Comparison of ENCODE assay signal across 11 cellular contexts in the genomic region with DNA sequence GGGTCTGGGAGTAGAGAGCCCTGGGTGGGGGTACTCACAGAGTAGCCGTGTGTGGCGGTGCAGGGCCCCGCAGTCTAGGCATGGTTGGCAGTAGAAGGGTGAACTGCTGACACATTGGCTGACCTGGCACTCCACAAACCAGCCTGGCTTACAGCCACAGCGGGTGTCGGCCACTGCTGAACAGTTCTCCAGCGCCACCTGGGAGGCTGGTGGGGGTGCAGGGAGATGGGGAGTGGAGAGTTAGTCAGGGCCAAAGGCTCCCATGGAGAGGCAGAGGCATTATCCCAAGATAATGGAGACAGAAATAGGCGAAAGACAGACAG. TPM values are rescaled to one million over a fixed set of nuclear protein-coding genes. Genes with fewer than 3 reads are reported as not detected.
DNase-seq lines count a peak whose midpoint lies in the region; ATAC-seq, FAIRE-seq and TF ChIP-seq lines count a peak whose summit lies in the region.
"Had no signal": no experiment of that assay in that cellular context is flagged by ENCODE, and none has a peak within 500 bp of the region (broad histone marks: within the 10 kb centered on the region; RNA-seq: fewer than 3 reads in every experiment).

No MANE protein-coding gene starts in this region.

- no peak overlapping the region for H3K4me2 ChIP-seq in HepG2 (ENCODE audit: low read depth, low read length)
- H3K4me2 ChIP-seq: hepatocyte had no signal

- H3K79me2 ChIP-seq in HepG2 (ENCODE audit: insufficient read depth, low read length) = no peaks in the 10 kb centered on the region
- H3K79me2 ChIP-seq: hepatocyte had no signal

- H3K27ac ChIP-seq in CD4-positive, alpha-beta T cell (ENCODE audit: low read depth, low read length) = peak overlapping the region; percentile 97
- H3K27ac ChIP-seq in HepG2 (ENCODE audit: extremely low read length, insufficient read depth, low read length) (no peak overlapping the region), suprapubic skin (no peak overlapping the region)
- H3K27ac ChIP-seq: hepatocyte, SJSA1 had no signal

- H3K4me3 Mint-ChIP-seq in CD4-positive, alpha-beta T cell = peak overlapping the region; percentile 98
- peak overlapping the region; percentile 99 for H3K4me3 Mint-ChIP-seq in activated T-helper 1 cell treated with anti-CD3 and anti-CD28 coated beads, Interleukin-12 subunit alpha, Interleukin-12 subunit beta, Interleukin-2, Interleukin-4 antibody, amounts not matched to agents 30 ng/mL and 10 ng/mL and 1 ng/mL, durations not matched to agents 14 hours and 24 hours and 36 hours

- TF ChIP-seq CTCF in CD4-positive, alpha-beta T cell (IDR thresholded peaks at IDR 0.05) = no peak
- peak; percentile 86 for TF ChIP-seq CTCF in HepG2 (CRISPR knock-in tag; IDR thresholded peaks at IDR 0.05)
- no peak for TF ChIP-seq CTCF in suprapubic skin (IDR thresholded peaks at IDR 0.05)

- ATAC-seq in CD4-positive, alpha-beta T cell (ENCODE audit: poor library complexity) = no peak
- ATAC-seq in HepG2 = peak; percentile 72
- ATAC-seq in GM18868 (IDR thresholded peaks at IDR 0.05; ENCODE audit: unreplicated experiment) = no peak
- no peak for ATAC-seq in GM21447 (IDR thresholded peaks at IDR 0.05; ENCODE audit: unreplicated experiment)

- peaks cover 2 to 4% of the 10 kb centered on the region in 2 experiments; a peak in 2 of 5 replicates for H3K36me3 ChIP-seq in HepG2 (replicated peaks in 1 of 2; ENCODE audit: control insufficient read depth in 1 of 2, insufficient read depth in 2 of 2, low read length in 2 of 2)
- peaks cover 47% of the 10 kb centered on the region for H3K36me3 ChIP-seq in suprapubic skin
- H3K36me3 ChIP-seq: SJSA1 had no signal

- H4K20me1 ChIP-seq in HepG2 (ENCODE audit: insufficient read depth, low read length) = peaks cover 3% of the 10 kb centered on the region; the same call in 1 of the 2 replicates

- H3K9me3 ChIP-seq in CD4-positive, alpha-beta T cell (ENCODE audit: control insufficient read depth, low read length) = no peaks in the 10 kb centered on the region
- H3K9me3 ChIP-seq in HepG2 (ENCODE audit: low read length) = no peaks in the 10 kb centered on the region
- no peaks in the 10 kb centered on the region for H3K9me3 ChIP-seq in suprapubic skin
- H3K9me3 ChIP-seq: SJSA1 had no signal

- peak overlapping the region; percentile 96 for H3K27ac Mint-ChIP-seq in CD4-positive, alpha-beta T cell
- peak overlapping the region; percentile 91 for H3K27ac Mint-ChIP-seq in activated T-helper 1 cell treated with anti-CD3 and anti-CD28 coated beads, Interleukin-12 subunit alpha, Interleukin-12 subunit beta, Interleukin-2, Interleukin-4 antibody, amounts not matched to agents 30 ng/mL and 10 ng/mL and 1 ng/mL, durations not matched to agents 14 hours and 24 hours and 36 hours

- in situ Hi-C loops in HepG2 (cut with HindIII; ENCODE audit: extremely low pct_ligation_motif_present, low pct_unique_long_range_greater_than_20kb) = no loop called here

- no peak overlapping the region for H2AFZ ChIP-seq in HepG2 (ENCODE audit: low read length)
- H2AFZ ChIP-seq: hepatocyte had no signal

- TF ChIP-seq EP300 in HepG2 (IDR thresholded peaks at IDR 0.05; ENCODE audit: low read depth in 2 of 2, low read length in 2 of 2) (no peak), HepG2 (CRISPR knock-in tag; IDR thresholded peaks at IDR 0.05; ENCODE audit: borderline replicate concordance) (no peak), suprapubic skin (IDR thresholded peaks at IDR 0.05) (no peak)

- H3K4me3 ChIP-seq in HepG2 (replicated peaks in 1 of 3; ENCODE audit: insufficient read depth in 1 of 3, low read depth in 2 of 3, low read length in 3 of 3) (no peak overlapping the region), suprapubic skin (no peak overlapping the region)
- H3K4me3 ChIP-seq: hepatocyte, SJSA1 had no signal

- WGBS in HepG2 (ENCODE audit: low lambda C conversion rate) = 27% methylated on average over 6 of the region's 7 CpGs
- 77% methylated on average over 7 of the region's 7 CpGs for WGBS in suprapubic skin

- H3K9me3 Mint-ChIP-seq in CD4-positive, alpha-beta T cell = no peaks in the 10 kb centered on the region
- no peaks in the 10 kb centered on the region for H3K9me3 Mint-ChIP-seq in activated T-helper 1 cell treated with anti-CD3 and anti-CD28 coated beads, Interleukin-12 subunit alpha, Interleukin-12 subunit beta, Interleukin-2, Interleukin-4 antibody, amounts not matched to agents 30 ng/mL and 10 ng/mL and 1 ng/mL, durations not matched to agents 14 hours and 24 hours and 36 hours

- BruUV-seq in HepG2 (replicated peaks; lab: Mats Ljungman, UMichigan) = no TSS peak

- no peak for FAIRE-seq in HepG2 (lab: Jason Lieb, UNC)

- POLR2A ChIA-PET in CD4-positive, alpha-beta T cell (lab: Charles Lee) = interaction anchor here (0.6 to 6.9 kb wide), 5 partner anchors 10 to 1957 kb away, joined by 3 to 40 read pairs (median 3); no protein-coding TSS in a partner anchor
- POLR2A ChIA-PET in HepG2 (lab: Yijun Ruan, JAX) = no interaction called here

- H3K27me3 Mint-ChIP-seq in CD4-positive, alpha-beta T cell = no peaks in the 10 kb centered on the region
- H3K27me3 Mint-ChIP-seq in activated T-helper 1 cell treated with anti-CD3 and anti-CD28 coated beads, Interleukin-12 subunit alpha, Interleukin-12 subunit beta, Interleukin-2, Interleukin-4 antibody, amounts not matched to agents 30 ng/mL and 10 ng/mL and 1 ng/mL, durations not matched to agents 14 hours and 24 hours and 36 hours (ENCODE audit: insufficient read depth) = no peaks in the 10 kb centered on the region

- CTCF ChIA-PET in CD4-positive, alpha-beta T cell (lab: Charles Lee) = interaction anchor here (1.1 to 4.9 kb wide), 4 partner anchors 8 to 41 kb away, joined by 4 to 34 read pairs (median 12); partner anchors contain the start of gene ESPN
- CTCF ChIA-PET in HepG2 (lab: Yijun Ruan, JAX; ENCODE audit: low intra/inter-chr PET ratio, low total read pairs) = interaction anchor here (1.1 to 1.7 kb wide), 3 partner anchors 11 to 19 kb away, joined by 3 to 5 read pairs (median 4); no protein-coding TSS in a partner anchor

- peaks cover 55% of the 10 kb centered on the region for H3K36me3 Mint-ChIP-seq in CD4-positive, alpha-beta T cell (ENCODE audit: low read depth)
- H3K36me3 Mint-ChIP-seq in activated T-helper 1 cell treated with anti-CD3 and anti-CD28 coated beads, Interleukin-12 subunit alpha, Interleukin-12 subunit beta, Interleukin-2, Interleukin-4 antibody, amounts not matched to agents 30 ng/mL and 10 ng/mL and 1 ng/mL, durations not matched to agents 14 hours and 24 hours and 36 hours (ENCODE audit: low read depth) = peaks cover 34% of the 10 kb centered on the region

- peak; percentile 3 to 17; a peak in 1 of 4 replicates for TF ChIP-seq POLR2A in HepG2 (IDR thresholded peaks at IDR 0.05; ENCODE audit: insufficient read depth in 1 of 2, low read depth in 2 of 2, low read length in 2 of 2)
- TF ChIP-seq POLR2A in suprapubic skin (IDR thresholded peaks at IDR 0.05) = no peak

- H3K9ac ChIP-seq in HepG2 (ENCODE audit: insufficient read depth, low read depth, low read length) = no peak overlapping the region

- DNase-seq in CD4-positive, alpha-beta T cell = peak in 7 of 10 experiments; percentile 26 to 60 (median 44)
- DNase-seq in NCI-H2196 (lab: John Stamatoyannopoulos, UW; ENCODE audit: unreplicated experiment) (peak; percentile 80), HepG2 (ENCODE audit: low spot score) (peak; percentile 58), suprapubic skin (ENCODE audit: low spot score in 2 of 2) (no peak), GDM1 (lab: John Stamatoyannopoulos, UW) (no peak)
- DNase-seq in activated T-helper 1 cell treated with anti-CD3 and anti-CD28 coated beads, Interleukin-12 subunit alpha, Interleukin-12 subunit beta, Interleukin-2, Interleukin-4 antibody, amounts not matched to agents 30 ng/mL and 10 ng/mL and 1 ng/mL, durations not matched to agents 14 hours and 24 hours and 36 hours (ENCODE audit: low spot score) = no peak

- TF ChIP-seq RAD21 in HepG2 (CRISPR knock-in tag; IDR thresholded peaks at IDR 0.05) = peak; percentile 75

- peaks cover 21% of the 10 kb centered on the region for H3K4me1 ChIP-seq in HepG2 (ENCODE audit: insufficient read depth, low read length)
- H3K4me1 ChIP-seq in suprapubic skin = peaks cover 12% of the 10 kb centered on the region
- H3K4me1 ChIP-seq: SJSA1 had no signal

- intact Hi-C loops in CD4-positive, alpha-beta T cell (cut with DNase I, micrococcal nuclease) = no loop called here
- intact Hi-C loops in activated T-helper 1 cell treated with anti-CD3 and anti-CD28 coated beads, Interleukin-12 subunit alpha, Interleukin-12 subunit beta, Interleukin-2, Interleukin-4 antibody, amounts not matched to agents 30 ng/mL and 10 ng/mL and 1 ng/mL, durations not matched to agents 14 hours and 24 hours and 36 hours (cut with micrococcal nuclease) = loop anchor here (2.0 to 5.0 kb wide), 4 partner anchors 16 to 217 kb away; partner anchors contain the start of gene GPR153
- intact Hi-C loops in HepG2 (cut with micrococcal nuclease; ENCODE audit: unreplicated experiment) = loop anchor here (2.0 kb wide), 1 partner anchor 18 kb away; no protein-coding TSS in a partner anchor

- H3K27me3 ChIP-seq in CD4-positive, alpha-beta T cell (ENCODE audit: control insufficient read depth, insufficient read depth, low read length) = no peaks in the 10 kb centered on the region
- H3K27me3 ChIP-seq in HepG2 (ENCODE audit: control insufficient read depth in 1 of 2, insufficient read depth in 2 of 2, low read length in 2 of 2) = no peaks in the 10 kb centered on the region
- H3K27me3 ChIP-seq in suprapubic skin = peaks cover 14% of the 10 kb centered on the region
- H3K27me3 ChIP-seq: hepatocyte had no signal

- peaks cover 61% of the 10 kb centered on the region for H3K4me1 Mint-ChIP-seq in CD4-positive, alpha-beta T cell (ENCODE audit: low read depth)
- H3K4me1 Mint-ChIP-seq in activated T-helper 1 cell treated with anti-CD3 and anti-CD28 coated beads, Interleukin-12 subunit alpha, Interleukin-12 subunit beta, Interleukin-2, Interleukin-4 antibody, amounts not matched to agents 30 ng/mL and 10 ng/mL and 1 ng/mL, durations not matched to agents 14 hours and 24 hours and 36 hours (ENCODE audit: low read depth) = peaks cover 41% of the 10 kb centered on the region

RNA-seq across cellular contexts. Expression of gene TNFRSF25, which starts 1.5 kb away (rescaled TPM):
- 100 to 1,000 TPM; 220 to 225 TPM for total RNA-seq in CD4-positive, alpha-beta T cell
- 151 and 158 TPM in 2 replicates for total RNA-seq in activated T-helper 1 cell treated with anti-CD3 and anti-CD28 coated beads, Interleukin-12 subunit alpha, Interleukin-12 subunit beta, Interleukin-2, Interleukin-4 antibody, amounts not matched to agents 30 ng/mL and 10 ng/mL and 1 ng/mL, durations not matched to agents 14 hours and 24 hours and 36 hours
- 0.55 and 1.5 TPM in 2 replicates for total RNA-seq in HepG2 (2016; rRNA removed; fragmentation: Illumina TruSeq; extraction: Trizol)
- 0.40 and 0.44 TPM in 2 replicates for total RNA-seq in HepG2 (2016; cell fraction: cytosol; rRNA removed; fragmentation: Illumina TruSeq; extraction: Trizol; ENCODE audit: low read depth)
- 0.13 and 0.97 TPM in 2 replicates for total RNA-seq in HepG2 (2016; cell fraction: insoluble cytoplasmic fraction; rRNA removed; fragmentation: Illumina TruSeq; extraction: Trizol)
- total RNA-seq in HepG2 (2016; cell fraction: membrane; rRNA removed; fragmentation: Illumina TruSeq; extraction: Trizol) = 0.34 and 0.37 TPM in 2 replicates
- total RNA-seq in HepG2 (2016; cell fraction: nucleus; rRNA removed; fragmentation: Illumina TruSeq; extraction: Trizol) = 1.5 and 1.6 TPM in 2 replicates
- 1.4 and 1.6 TPM in 2 replicates for polyA plus RNA-seq in HepG2 (2011; rRNA removed)
- polyA plus RNA-seq in HepG2 (2011; cell fraction: cytosol; rRNA removed) = 0.47 and 0.64 TPM in 2 replicates
- 18.5 and 21.8 TPM in 2 replicates for polyA plus RNA-seq in HepG2 (2011; cell fraction: nucleus; rRNA removed)
- 3.9 and 4.6 TPM in 2 replicates for polyA plus RNA-seq in HepG2 (2012)
- polyA plus RNA-seq in HepG2 (2016; cell fraction: cytosol; fragmentation: Illumina TruSeq; extraction: Trizol; ENCODE audit: low read depth) = 0.43 TPM in 1 of 2 replicates, not detected in the other
- 0.17 and 0.44 TPM in 2 replicates for polyA plus RNA-seq in HepG2 (2016; cell fraction: insoluble cytoplasmic fraction; fragmentation: Illumina TruSeq; extraction: Trizol; ENCODE audit: low read depth)
- 0.17 TPM in 1 of 2 replicates, not detected in the other for polyA plus RNA-seq in HepG2 (2016; cell fraction: membrane; fragmentation: Illumina TruSeq; extraction: Trizol; ENCODE audit: low read depth)
- polyA plus RNA-seq in HepG2 (2016; cell fraction: nucleus; fragmentation: Illumina TruSeq; extraction: Trizol; ENCODE audit: insufficient read depth, low read depth) = 5.2 and 7.0 TPM in 2 replicates
- 0.68 and 1.8 TPM in 2 replicates for polyA minus RNA-seq in HepG2 (2011; rRNA and poly(A)+ RNA removed; ENCODE audit: low replicate concordance)
- not detected in 2 replicates for polyA minus RNA-seq in HepG2 (2011; cell fraction: cytosol; rRNA and poly(A)+ RNA removed)
- 1.3 and 1.9 TPM in 2 replicates for polyA minus RNA-seq in HepG2 (2011; cell fraction: nucleus; rRNA and poly(A)+ RNA removed)
- total RNA-seq in suprapubic skin = 100 to 1,000 TPM in 2 of 4 donors, 10 to 100 TPM in 2; 66.8 to 411 (median 99.5) TPM

RNA-seq across cellular contexts. Expression of gene PLEKHG5, which starts 27.0 kb away (rescaled TPM):
- total RNA-seq in CD4-positive, alpha-beta T cell = 1 to 10 TPM; 5.0 to 6.1 TPM
- 1.8 and 2.2 TPM in 2 replicates for total RNA-seq in activated T-helper 1 cell treated with anti-CD3 and anti-CD28 coated beads, Interleukin-12 subunit alpha, Interleukin-12 subunit beta, Interleukin-2, Interleukin-4 antibody, amounts not matched to agents 30 ng/mL and 10 ng/mL and 1 ng/mL, durations not matched to agents 14 hours and 24 hours and 36 hours
- total RNA-seq in HepG2 (2016; rRNA removed; fragmentation: Illumina TruSeq; extraction: Trizol) (1.9 and 3.5 TPM in 2 replicates), suprapubic skin (100 to 1,000 TPM in 2 of 4 donors, 10 to 100 TPM in 2; 76.3 to 347 (median 107) TPM)
- 0.51 and 0.62 TPM in 2 replicates for total RNA-seq in HepG2 (2016; cell fraction: cytosol; rRNA removed; fragmentation: Illumina TruSeq; extraction: Trizol; ENCODE audit: low read depth)
- 1.4 and 3.4 TPM in 2 replicates for total RNA-seq in HepG2 (2016; cell fraction: insoluble cytoplasmic fraction; rRNA removed; fragmentation: Illumina TruSeq; extraction: Trizol)
- 0.99 and 1.2 TPM in 2 replicates for total RNA-seq in HepG2 (2016; cell fraction: membrane; rRNA removed; fragmentation: Illumina TruSeq; extraction: Trizol)
- 3.3 and 4.4 TPM in 2 replicates for total RNA-seq in HepG2 (2016; cell fraction: nucleus; rRNA removed; fragmentation: Illumina TruSeq; extraction: Trizol)
- 1.9 and 2.6 TPM in 2 replicates for polyA plus RNA-seq in HepG2 (2011; rRNA removed)
- 1.1 and 1.7 TPM in 2 replicates for polyA plus RNA-seq in HepG2 (2011; cell fraction: cytosol; rRNA removed)
- 17.2 and 22.8 TPM in 2 replicates for polyA plus RNA-seq in HepG2 (2011; cell fraction: nucleus; rRNA removed)
- polyA plus RNA-seq in HepG2 (2012) = 1.4 and 1.5 TPM in 2 replicates
- polyA plus RNA-seq in HepG2 (2016; cell fraction: cytosol; fragmentation: Illumina TruSeq; extraction: Trizol; ENCODE audit: low read depth) = 0.23 and 0.25 TPM in 2 replicates
- 1.9 and 2.0 TPM in 2 replicates for polyA plus RNA-seq in HepG2 (2016; cell fraction: insoluble cytoplasmic fraction; fragmentation: Illumina TruSeq; extraction: Trizol; ENCODE audit: low read depth)
- polyA plus RNA-seq in HepG2 (2016; cell fraction: membrane; fragmentation: Illumina TruSeq; extraction: Trizol; ENCODE audit: low read depth) = 0.45 and 0.71 TPM in 2 replicates
- polyA plus RNA-seq in HepG2 (2016; cell fraction: nucleus; fragmentation: Illumina TruSeq; extraction: Trizol; ENCODE audit: insufficient read depth, low read depth) = 9.3 and 11.3 TPM in 2 replicates
- polyA minus RNA-seq in HepG2 (2011; rRNA and poly(A)+ RNA removed; ENCODE audit: low replicate concordance) = 1.9 and 3.8 TPM in 2 replicates
- polyA minus RNA-seq in HepG2 (2011; cell fraction: cytosol; rRNA and poly(A)+ RNA removed) = 1.4 TPM in 2 replicates
- polyA minus RNA-seq in HepG2 (2011; cell fraction: nucleus; rRNA and poly(A)+ RNA removed) = 2.6 and 3.0 TPM in 2 replicates

RNA-seq across cellular contexts. Expression of gene ESPN, which starts 39.9 kb away (rescaled TPM):
- total RNA-seq in CD4-positive, alpha-beta T cell = 1 to 10 TPM; 2.0 to 3.9 TPM
- total RNA-seq in activated T-helper 1 cell treated with anti-CD3 and anti-CD28 coated beads, Interleukin-12 subunit alpha, Interleukin-12 subunit beta, Interleukin-2, Interleukin-4 antibody, amounts not matched to agents 30 ng/mL and 10 ng/mL and 1 ng/mL, durations not matched to agents 14 hours and 24 hours and 36 hours = 1.2 and 1.8 TPM in 2 replicates
- total RNA-seq in HepG2 (2016; rRNA removed; fragmentation: Illumina TruSeq; extraction: Trizol) (38.5 and 48.6 TPM in 2 replicates), suprapubic skin (10 to 100 TPM; 37.6 to 54.4 (median 48.8) TPM)
- total RNA-seq in HepG2 (2016; cell fraction: cytosol; rRNA removed; fragmentation: Illumina TruSeq; extraction: Trizol; ENCODE audit: low read depth) = 15.9 and 20.3 TPM in 2 replicates
- total RNA-seq in HepG2 (2016; cell fraction: insoluble cytoplasmic fraction; rRNA removed; fragmentation: Illumina TruSeq; extraction: Trizol) = 39.4 and 50.9 TPM in 2 replicates
- total RNA-seq in HepG2 (2016; cell fraction: membrane; rRNA removed; fragmentation: Illumina TruSeq; extraction: Trizol) = 30.5 and 39.8 TPM in 2 replicates
- total RNA-seq in HepG2 (2016; cell fraction: nucleus; rRNA removed; fragmentation: Illumina TruSeq; extraction: Trizol) = 25.3 and 27.5 TPM in 2 replicates
- 54.2 and 70.4 TPM in 2 replicates for polyA plus RNA-seq in HepG2 (2011; rRNA removed)
- polyA plus RNA-seq in HepG2 (2011; cell fraction: cytosol; rRNA removed) = 65.1 and 100 TPM in 2 replicates
- 169 and 184 TPM in 2 replicates for polyA plus RNA-seq in HepG2 (2011; cell fraction: nucleus; rRNA removed)
- polyA plus RNA-seq in HepG2 (2012) = 112 and 113 TPM in 2 replicates
- 30.4 and 34.2 TPM in 2 replicates for polyA plus RNA-seq in HepG2 (2016; cell fraction: cytosol; fragmentation: Illumina TruSeq; extraction: Trizol; ENCODE audit: low read depth)
- polyA plus RNA-seq in HepG2 (2016; cell fraction: insoluble cytoplasmic fraction; fragmentation: Illumina TruSeq; extraction: Trizol; ENCODE audit: low read depth) = 72.8 and 91.0 TPM in 2 replicates
- 46.8 and 50.8 TPM in 2 replicates for polyA plus RNA-seq in HepG2 (2016; cell fraction: membrane; fragmentation: Illumina TruSeq; extraction: Trizol; ENCODE audit: low read depth)
- polyA plus RNA-seq in HepG2 (2016; cell fraction: nucleus; fragmentation: Illumina TruSeq; extraction: Trizol; ENCODE audit: insufficient read depth, low read depth) = 64.4 and 66.2 TPM in 2 replicates
- 1.7 and 92.7 TPM in 2 replicates for polyA minus RNA-seq in HepG2 (2011; rRNA and poly(A)+ RNA removed; ENCODE audit: low replicate concordance)
- 102 and 107 TPM in 2 replicates for polyA minus RNA-seq in HepG2 (2011; cell fraction: cytosol; rRNA and poly(A)+ RNA removed)
- 35.1 and 39.9 TPM in 2 replicates for polyA minus RNA-seq in HepG2 (2011; cell fraction: nucleus; rRNA and poly(A)+ RNA removed)
- total RNA-seq: SJSA1 had no signal

RNA-seq across cellular contexts. Expression of gene HES2, which starts 44.8 kb away (rescaled TPM):
- not detected for total RNA-seq in CD4-positive, alpha-beta T cell
- total RNA-seq in activated T-helper 1 cell treated with anti-CD3 and anti-CD28 coated beads, Interleukin-12 subunit alpha, Interleukin-12 subunit beta, Interleukin-2, Interleukin-4 antibody, amounts not matched to agents 30 ng/mL and 10 ng/mL and 1 ng/mL, durations not matched to agents 14 hours and 24 hours and 36 hours = 0.27 and 0.29 TPM in 2 replicates
- total RNA-seq in HepG2 (2016; rRNA removed; fragmentation: Illumina TruSeq; extraction: Trizol) (0.10 and 0.11 TPM in 2 replicates), suprapubic skin (10 to 100 TPM; 18.2 to 36.4 (median 24.9) TPM)
- total RNA-seq in HepG2 (2016; cell fraction: cytosol; rRNA removed; fragmentation: Illumina TruSeq; extraction: Trizol; ENCODE audit: low read depth) = 0.30 TPM in 1 of 2 replicates, not detected in the other
- total RNA-seq in HepG2 (2016; cell fraction: insoluble cytoplasmic fraction; rRNA removed; fragmentation: Illumina TruSeq; extraction: Trizol) = 0.11 and 0.13 TPM in 2 replicates
- 0.07 and 0.28 TPM in 2 replicates for total RNA-seq in HepG2 (2016; cell fraction: membrane; rRNA removed; fragmentation: Illumina TruSeq; extraction: Trizol)
- 0.12 TPM in 1 of 2 replicates, not detected in the other for total RNA-seq in HepG2 (2016; cell fraction: nucleus; rRNA removed; fragmentation: Illumina TruSeq; extraction: Trizol)
- polyA plus RNA-seq in HepG2 (2011; rRNA removed) = 0.13 and 0.17 TPM in 2 replicates
- polyA plus RNA-seq in HepG2 (2011; cell fraction: cytosol; rRNA removed) = 0.09 and 0.15 TPM in 2 replicates
- polyA plus RNA-seq in HepG2 (2011; cell fraction: nucleus; rRNA removed) = 0.06 and 0.10 TPM in 2 replicates
- not detected in 2 replicates for polyA plus RNA-seq in HepG2 (2012)
- not detected in 2 replicates for polyA plus RNA-seq in HepG2 (2016; cell fraction: cytosol; fragmentation: Illumina TruSeq; extraction: Trizol; ENCODE audit: low read depth)
- polyA plus RNA-seq in HepG2 (2016; cell fraction: insoluble cytoplasmic fraction; fragmentation: Illumina TruSeq; extraction: Trizol; ENCODE audit: low read depth) = 0.05 TPM in 1 of 2 replicates, not detected in the other
- polyA plus RNA-seq in HepG2 (2016; cell fraction: membrane; fragmentation: Illumina TruSeq; extraction: Trizol; ENCODE audit: low read depth) = 0.03 TPM in 1 of 2 replicates, not detected in the other
- polyA plus RNA-seq in HepG2 (2016; cell fraction: nucleus; fragmentation: Illumina TruSeq; extraction: Trizol; ENCODE audit: insufficient read depth, low read depth) = 0.11 and 0.14 TPM in 2 replicates
- polyA minus RNA-seq in HepG2 (2011; rRNA and poly(A)+ RNA removed; ENCODE audit: low replicate concordance) = 0.02 and 1.8 TPM in 2 replicates
- not detected in 2 replicates for polyA minus RNA-seq in HepG2 (2011; cell fraction: cytosol; rRNA and poly(A)+ RNA removed)
- polyA minus RNA-seq in HepG2 (2011; cell fraction: nucleus; rRNA and poly(A)+ RNA removed) = 0.25 TPM in 1 of 2 replicates, not detected in the other
- total RNA-seq: SJSA1, temporal lobe had no signal

Comparison
In these comparisons a context has a peak if more than half of its experiments do, and no peak if none do; other contexts are left out.
1. DNase-seq: peak in CD4-positive, alpha-beta T cell (7 of 10), NCI-H2196 (single experiment) and HepG2 (single experiment); none in activated T-helper 1 cell treated with anti-CD3 and anti-CD28 coated beads, Interleukin-12 subunit alpha, Interleukin-12 subunit beta, Interleukin-2, Interleukin-4 antibody, amounts not matched to agents 30 ng/mL and 10 ng/mL and 1 ng/mL, durations not matched to agents 14 hours and 24 hours and 36 hours (single experiment), suprapubic skin (0 of 2) and GDM1 (single experiment).
2. POLR2A ChIP-seq: peak in HepG2 (2 of 2); none in suprapubic skin (0 of 2).
3. RNA of gene TNFRSF25, which starts 1.5 kb away (total RNA-seq): 220 to 225 TPM in CD4-positive, alpha-beta T cell, 151 to 158 TPM in activated T-helper 1 cell treated with anti-CD3 and anti-CD28 coated beads, Interleukin-12 subunit alpha, Interleukin-12 subunit beta, Interleukin-2, Interleukin-4 antibody, amounts not matched to agents 30 ng/mL and 10 ng/mL and 1 ng/mL, durations not matched to agents 14 hours and 24 hours and 36 hours and 66.8 to 411 TPM in suprapubic skin; 0.13 to 1.6 TPM in HepG2; every median in the first group is over 10 times any median in the second.
4. RNA of gene PLEKHG5, which starts 27.0 kb away (total RNA-seq): 76.3 to 347 TPM in suprapubic skin; 5.0 to 6.1 TPM in CD4-positive, alpha-beta T cell, 0.51 to 4.4 TPM in HepG2 and 1.8 to 2.2 TPM in activated T-helper 1 cell treated with anti-CD3 and anti-CD28 coated beads, Interleukin-12 subunit alpha, Interleukin-12 subunit beta, Interleukin-2, Interleukin-4 antibody, amounts not matched to agents 30 ng/mL and 10 ng/mL and 1 ng/mL, durations not matched to agents 14 hours and 24 hours and 36 hours; every median in the first group is over 10 times any median in the second.
5. intact Hi-C loops: an anchor here in activated T-helper 1 cell treated with anti-CD3 and anti-CD28 coated beads, Interleukin-12 subunit alpha, Interleukin-12 subunit beta, Interleukin-2, Interleukin-4 antibody, amounts not matched to agents 30 ng/mL and 10 ng/mL and 1 ng/mL, durations not matched to agents 14 hours and 24 hours and 36 hours (2.0 to 5.0 kb wide) and HepG2 (2.0 kb wide); none called in CD4-positive, alpha-beta T cell.